Comparison of ENCODE assay signal across 16 cellular contexts in genomic region chr7:142099347-142099746, GRCh38. TPM values are rescaled to one million over a fixed set of nuclear protein-coding genes. Genes with fewer than 3 reads are reported as not detected.
DNase-seq lines count a peak whose midpoint lies in the region; ATAC-seq, FAIRE-seq and TF ChIP-seq lines count a peak whose summit lies in the region.
"Not testable (repeated sequence)": the region's sequence is repeated elsewhere in the genome, so short reads cannot be mapped to it uniquely, and the experiment has no call there.
"Had no signal": no experiment of that assay in that cellular context is flagged by ENCODE, and none has a peak within 500 bp of the region (broad histone marks: within the 10 kb centered on the region; RNA-seq: fewer than 3 reads in every experiment).

No MANE protein-coding gene starts in this region.

- not testable (repeated sequence) for H3K27me3 Mint-ChIP-seq in stimulated activated naive CD8-positive, alpha-beta T cell treated with anti-CD3 and anti-CD28 coated beads, Interleukin-15, amount 100 ng/mL, for 72 hours

- peak; percentile 43 to 82; a peak in 4 of 6 replicates for ATAC-seq in A549
- peak; percentile 70 for ATAC-seq in foreskin keratinocyte
- peak; percentile 49 for ATAC-seq in stimulated activated effector memory CD8-positive, alpha-beta T cell treated with anti-CD3 and anti-CD28 coated beads, Interleukin-12 subunit alpha, Interleukin-12 subunit beta, amount 100 ng/mL, for 72 hours
- peak; percentile 54 for ATAC-seq in stimulated activated naive CD8-positive, alpha-beta T cell treated with anti-CD3 and anti-CD28 coated beads, Interleukin-15, amount 100 ng/mL, for 72 hours

- H3K9me3 Mint-ChIP-seq in stimulated activated effector memory CD8-positive, alpha-beta T cell treated with anti-CD3 and anti-CD28 coated beads, Interleukin-12 subunit alpha, Interleukin-12 subunit beta, amount 100 ng/mL, for 72 hours; stimulated activated naive CD8-positive, alpha-beta T cell treated with anti-CD3 and anti-CD28 coated beads, Interleukin-15, amount 100 ng/mL, for 72 hours: not testable (repeated sequence)

- H3K4me3 ChIP-seq in A549; bronchial epithelial cell (ENCODE audit: low read depth, low read length): not testable (repeated sequence)

- 16% methylated on average over 1 of the region's 1 CpG for WGBS in A549 (ENCODE audit: missing lambda C conversion rate)

- not testable (repeated sequence) for H3K4me3 Mint-ChIP-seq in stimulated activated effector memory CD8-positive, alpha-beta T cell treated with anti-CD3 and anti-CD28 coated beads, Interleukin-12 subunit alpha, Interleukin-12 subunit beta, amount 100 ng/mL, for 72 hours; stimulated activated naive CD8-positive, alpha-beta T cell treated with anti-CD3 and anti-CD28 coated beads, Interleukin-15, amount 100 ng/mL, for 72 hours

- H3K4me2 ChIP-seq in A549: peak overlapping the region; percentile 49

- not testable (repeated sequence) for TF ChIP-seq POLR2A in A549 (IDR thresholded peaks at IDR 0.05; ENCODE audit: low read length)

- H3K27me3 ChIP-seq in bronchial epithelial cell (ENCODE audit: control insufficient read depth, insufficient read depth, low read length); foreskin keratinocyte: not testable (repeated sequence)

- peak; percentile 13 for FAIRE-seq in A549 (lab: Jason Lieb, UNC)
- peak; percentile 86 for FAIRE-seq in bronchial epithelial cell (lab: Jason Lieb, UNC)

- not testable (repeated sequence) for H3K36me3 Mint-ChIP-seq in stimulated activated effector memory CD8-positive, alpha-beta T cell treated with anti-CD3 and anti-CD28 coated beads, Interleukin-12 subunit alpha, Interleukin-12 subunit beta, amount 100 ng/mL, for 72 hours

- not testable (repeated sequence) for H3K27ac Mint-ChIP-seq in stimulated activated effector memory CD8-positive, alpha-beta T cell treated with anti-CD3 and anti-CD28 coated beads, Interleukin-12 subunit alpha, Interleukin-12 subunit beta, amount 100 ng/mL, for 72 hours; stimulated activated naive CD8-positive, alpha-beta T cell treated with anti-CD3 and anti-CD28 coated beads, Interleukin-15, amount 100 ng/mL, for 72 hours

- H3K4me1 Mint-ChIP-seq in stimulated activated effector memory CD8-positive, alpha-beta T cell treated with anti-CD3 and anti-CD28 coated beads, Interleukin-12 subunit alpha, Interleukin-12 subunit beta, amount 100 ng/mL, for 72 hours; stimulated activated naive CD8-positive, alpha-beta T cell treated with anti-CD3 and anti-CD28 coated beads, Interleukin-15, amount 100 ng/mL, for 72 hours: not testable (repeated sequence)

- POLR2A ChIA-PET in A549 (lab: Yijun Ruan, JAX): not testable (repeated sequence)

- not testable (repeated sequence) for TF ChIP-seq EP300 in A549 (IDR thresholded peaks at IDR 0.05)

- 0 out of 6 replicates have a peak overlapping the region, but pooled peaks of 1 of the 2 experiments have one; percentile 14 for H3K27ac ChIP-seq in A549
- H3K27ac ChIP-seq in foreskin keratinocyte: not testable (repeated sequence)

- H3K9me3 ChIP-seq in A549: not testable (repeated sequence)

- CTCF ChIA-PET in A549 (lab: Yijun Ruan, JAX): not testable (repeated sequence)

- peaks cover 70% of the 10 kb centered on the region for H3K4me1 ChIP-seq in A549
- H3K4me1 ChIP-seq in foreskin keratinocyte: not testable (repeated sequence)

- DNase-seq in A549 (ENCODE audit: low read depth in 1 of 2, low spot score in 1 of 2) (peak in 1 of 2 experiments; percentile 39), LoVo (ENCODE audit: low spot score) (peak; percentile 0), bronchial epithelial cell (ENCODE audit: low read depth) (peak; percentile 30), foreskin keratinocyte (peak in 1 of 2 donors; percentile 35)
- peak; percentile 30 for DNase-seq in NK-92 treated with Interleukin-12 subunit alpha and Interleukin-12 subunit beta, amount 100 ng/mL, for 24 hours (lab: John Stamatoyannopoulos, UW)
- not testable (repeated sequence) for DNase-seq in stimulated activated effector memory CD8-positive, alpha-beta T cell treated with anti-CD3 and anti-CD28 coated beads, Interleukin-12 subunit alpha, Interleukin-12 subunit beta, amount 100 ng/mL, for 72 hours (ENCODE audit: low spot score in 2 of 2); stimulated activated naive CD8-positive, alpha-beta T cell treated with anti-CD3 and anti-CD28 coated beads, Interleukin-15, amount 100 ng/mL, for 72 hours

- not testable (repeated sequence) for TF ChIP-seq RAD21 in A549 (conservative IDR thresholded peaks at IDR 0.05 in 1 of 2, IDR thresholded peaks at IDR 0.05 in 1 of 2)

- not testable (repeated sequence) for H3K36me3 ChIP-seq in bronchial epithelial cell (ENCODE audit: control insufficient read depth, insufficient read depth, low read length)

- not testable (repeated sequence) for TF ChIP-seq CTCF in A549 (IDR thresholded peaks at IDR 0.05); bronchial epithelial cell (IDR thresholded peaks at IDR 0.05; ENCODE audit: insufficient read depth, low read length, severe bottlenecking); foreskin keratinocyte (conservative IDR thresholded peaks at IDR 0.05)

RNA-seq across cellular contexts. Expression of gene MGAM2, which starts 12.2 kb away (rescaled TPM):
- polyA plus RNA-seq in A549 (2011; rRNA removed) (0.25 TPM in 2 replicates), A549 (2017; fragmentation: RNase III; extraction: RNeasy Plus Mini Kit Qiagen cat#74134 plus additional on column Dnase treatment) (0.01 to 0.07 TPM in 2 of 3 replicates, not detected in the other), foreskin keratinocyte (not detected in 2 replicates)
- 0.01 and 0.04 TPM in 2 replicates for polyA plus RNA-seq in A549 (2012; cell fraction: cytosol; rRNA removed)
- 0.04 and 0.06 TPM in 2 replicates for polyA plus RNA-seq in A549 (2012; cell fraction: nucleus; rRNA removed)
- 0.34 and 0.37 TPM in 2 replicates for polyA minus RNA-seq in A549 (2011; rRNA and poly(A)+ RNA removed)
- total RNA-seq in bronchial epithelial cell (under 0.01 TPM in 1 of 2 replicates, not detected in the other), foreskin keratinocyte (not detected in 2 replicates)
- total RNA-seq: A172; A673; CD4-positive, alpha-beta memory T cell; CD4-positive, CD25-positive, alpha-beta regulatory T cell; CD8-positive, alpha-beta memory T cell; Daoy; G401 had no signal
- polyA plus RNA-seq: AG04450; CD14-positive monocyte; CD4-positive, alpha-beta memory T cell; CD4-positive, CD25-positive, alpha-beta regulatory T cell; CD8-positive, alpha-beta memory T cell had no signal
